Comparison of ENCODE assay signal across 8 cellular contexts in genomic region chr10:26890956-26891355, GRCh38. TPM values are rescaled to one million over a fixed set of nuclear protein-coding genes. Genes with fewer than 3 reads are reported as not detected.
DNase-seq lines count a peak whose midpoint lies in the region; ATAC-seq, FAIRE-seq and TF ChIP-seq lines count a peak whose summit lies in the region.

No MANE protein-coding gene starts in this region.

- no peak for TF ChIP-seq POLR2A in body of pancreas (IDR thresholded peaks at IDR 0.05)

- H3K4me3 ChIP-seq in RWPE2 (ENCODE audit: severe bottlenecking): no peak overlapping the region
- H3K4me3 ChIP-seq in body of pancreas: no peak overlapping the region

- H3K27me3 ChIP-seq in RWPE2 (ENCODE audit: insufficient read depth, poor library complexity, severe bottlenecking) (no peaks in the 10 kb centered on the region), body of pancreas (no peaks in the 10 kb centered on the region)

- FAIRE-seq in HTR-8/SVneo (lab: Jason Lieb, UNC): peak; percentile 4

- H3K36me3 ChIP-seq in RWPE2 (ENCODE audit: low read depth) (no peaks in the 10 kb centered on the region), body of pancreas (replicated peaks in 1 of 2; ENCODE audit: insufficient read depth in 1 of 2, low read depth in 2 of 2) (no peaks in the 10 kb centered on the region)

- TF ChIP-seq CTCF in RWPE2 (IDR thresholded peaks at IDR 0.05; ENCODE audit: poor library complexity, severe bottlenecking) (peak; percentile 77), body of pancreas (IDR thresholded peaks at IDR 0.05) (peak in 5 of 7 experiments; percentile 34 to 55 (median 43))

- ATAC-seq in RWPE2 (ENCODE audit: low read depth): peak; percentile 66
- no peak for ATAC-seq in body of pancreas
- ATAC-seq in GM21367 (IDR thresholded peaks at IDR 0.05; ENCODE audit: unreplicated experiment): no peak

- intact Hi-C loops in body of pancreas (cut with DNase I): no loop called here

- H3K27ac ChIP-seq in RWPE2 (ENCODE audit: poor library complexity, severe bottlenecking) (no peak overlapping the region), body of pancreas (no peak overlapping the region)

- no peaks in the 10 kb centered on the region for H3K4me1 ChIP-seq in RWPE2 (ENCODE audit: insufficient read depth, poor library complexity, severe bottlenecking)
- H3K4me1 ChIP-seq in body of pancreas: no peaks in the 10 kb centered on the region

- DNase-seq in DMS53 (lab: John Stamatoyannopoulos, UW): peak; percentile 91
- DNase-seq in HTR-8/SVneo (ENCODE audit: insufficient read length, low spot score): peak; percentile 10
- DNase-seq in RWPE2 (ENCODE audit: low spot score): no peak
- DNase-seq in body of pancreas: peak; percentile 23 to 61 (median 44)
- peak; percentile 92 for DNase-seq in left kidney (ENCODE audit: low read depth, low spot score)
- peak; percentile 15 for DNase-seq in stimulated activated CD8-positive, alpha-beta memory T cell treated with anti-CD3 and anti-CD28 coated beads, Interleukin-7, amount 100 ng/mL, for 24 hours (ENCODE audit: low read depth)
- DNase-seq in activated CD4-positive, CD25-positive, alpha-beta regulatory T cell treated with anti-CD3 and anti-CD28 coated beads, Interleukin-2, amount 50 U/mL, for 72 hours: no peak

- 54 to 66% methylated on average over 5 of the region's 5 CpGs for WGBS in body of pancreas, 2 donors

- H3K9me3 ChIP-seq in RWPE2 (ENCODE audit: severe bottlenecking) (no peaks in the 10 kb centered on the region), body of pancreas (no peaks in the 10 kb centered on the region)

RNA-seq across cellular contexts. Expression of gene ABI1, which starts 30.2 kb away (rescaled TPM):
- total RNA-seq in body of pancreas: 10 to 100 TPM; 13.5 to 24.9 TPM

Comparison
In these comparisons a context has a peak if more than half of its experiments do, and no peak if none do; other contexts are left out.
1. DNase-seq: peak in DMS53 (single experiment), HTR-8/SVneo (single experiment), body of pancreas (4 of 4), left kidney (single experiment) and stimulated activated CD8-positive, alpha-beta memory T cell treated with anti-CD3 and anti-CD28 coated beads, Interleukin-7, amount 100 ng/mL, for 24 hours (single experiment); none in RWPE2 (single experiment) and activated CD4-positive, CD25-positive, alpha-beta regulatory T cell treated with anti-CD3 and anti-CD28 coated beads, Interleukin-2, amount 50 U/mL, for 72 hours (single experiment).